15 cellular contexts compared by ENCODE assay signal in the genomic region with DNA sequence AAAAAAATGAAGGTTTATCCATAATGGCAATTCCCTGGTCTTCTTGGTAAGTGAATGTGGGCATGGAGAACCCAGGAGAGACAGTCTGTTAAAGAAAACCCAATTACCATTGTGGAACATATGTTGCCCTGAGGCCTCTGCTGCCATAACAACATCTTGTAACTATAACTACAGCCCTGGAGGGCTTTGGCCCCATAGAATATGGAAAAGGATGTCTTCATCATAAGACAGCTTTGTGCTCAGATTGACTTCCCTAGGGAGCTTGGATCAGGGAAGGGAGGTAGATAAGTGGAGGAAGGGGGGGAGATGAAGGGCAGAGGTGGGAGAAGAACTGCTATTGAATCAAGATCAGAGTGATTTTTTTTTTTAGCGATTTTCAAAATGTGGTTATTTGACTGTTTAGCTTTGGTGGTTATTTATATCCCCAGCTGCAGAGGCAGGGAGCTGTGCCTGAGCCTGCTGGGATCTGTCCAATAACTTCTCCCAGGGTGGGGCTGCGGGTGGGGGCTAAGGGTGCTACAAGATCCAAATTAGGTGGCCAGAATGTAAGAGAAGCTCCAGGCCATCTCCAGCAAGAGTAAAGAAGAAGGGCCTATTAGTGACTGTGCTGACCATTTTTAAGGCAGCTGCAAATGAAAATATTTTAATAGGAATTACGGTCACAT. TPM values are rescaled to one million over a fixed set of nuclear protein-coding genes. Genes with fewer than 3 reads are reported as not detected.
DNase-seq lines count a peak whose midpoint lies in the region; TF ChIP-seq lines count a peak whose summit lies in the region.
"Had no signal": no experiment of that assay in that cellular context is flagged by ENCODE, and none has a peak within 500 bp of the region (broad histone marks: within the 10 kb centered on the region; RNA-seq: fewer than 3 reads in every experiment).

No MANE protein-coding gene starts in this region.

- peak overlapping the region; percentile 71 for H3K27ac ChIP-seq in left ventricle myocardium inferior (replicated peaks)
- H3K27ac ChIP-seq in skeletal muscle tissue (ENCODE audit: low read depth, low read length): peak overlapping the region; percentile 37
- H3K27ac ChIP-seq: brain microvascular endothelial cell, parathyroid adenoma had no signal

- H3K4me3 ChIP-seq in left ventricle myocardium inferior (no peak overlapping the region), skeletal muscle tissue (ENCODE audit: low read length in 3 of 3) (peak overlapping the region in 1 of 3 donors; percentile 57)

- no peak for TF ChIP-seq CTCF in left ventricle myocardium inferior (IDR thresholded peaks at IDR 0.05; ENCODE audit: borderline replicate concordance)

- peak overlapping the region; percentile 14 to 58 (median 47) for H3K9ac ChIP-seq in skeletal muscle tissue (ENCODE audit: low read depth in 1 of 3, low read length in 3 of 3)
- H3K9ac ChIP-seq: parathyroid adenoma had no signal

- H3K9me3 ChIP-seq in left ventricle myocardium inferior (replicated peaks) (no peaks in the 10 kb centered on the region), skeletal muscle tissue (ENCODE audit: control insufficient read depth in 3 of 3, low read length in 3 of 3) (no peaks in the 10 kb centered on the region)

- peaks cover 50% of the 10 kb centered on the region for H3K4me1 ChIP-seq in left ventricle myocardium inferior
- H3K4me1 ChIP-seq in skeletal muscle tissue (ENCODE audit: control insufficient read depth in 3 of 3, insufficient read depth in 3 of 3, low read length in 3 of 3): peaks cover 13 to 39% (median 27%) of the 10 kb centered on the region in 3 donors

- intact Hi-C loops in left ventricle myocardium inferior (cut with micrococcal nuclease): loop anchor here (5.0 to 10.0 kb wide), 2 partner anchors 76 to 218 kb away; a partner anchor contains a TSS

- H3K36me3 ChIP-seq in left ventricle myocardium inferior (no peaks in the 10 kb centered on the region), skeletal muscle tissue (ENCODE audit: control insufficient read depth in 3 of 3, insufficient read depth in 3 of 3, low read length in 3 of 3) (no peaks in the 10 kb centered on the region)
- H3K36me3 ChIP-seq: brain microvascular endothelial cell had no signal

- peak; percentile 40 for DNase-seq in LHCN-M2 (ENCODE audit: low read depth)
- peak; percentile 39 for DNase-seq in RPMI7951 (ENCODE audit: low read depth)
- peak; percentile 42 for DNase-seq in left ventricle myocardium inferior
- DNase-seq in stimulated activated CD4-positive, alpha-beta T cell treated with anti-CD3 and anti-CD28 coated beads, Interleukin-2, amount 100 ng/mL, for 24 hours: no peak
- DNase-seq in SIG-M5 (lab: John Stamatoyannopoulos, UW): no peak
- DNase-seq in T-helper 2 cell: no peak
- DNase-seq in medulla oblongata (ENCODE audit: extremely low spot score): no peak
- DNase-seq: activated CD8-positive, alpha-beta T cell treated with anti-CD3 and anti-CD28 coated beads, Interleukin-2, amount 10 ng/mL, durations not matched to agents 7 days and 5 days; brain microvascular endothelial cell; GF-D8; mammary epithelial cell; NCI-H748 treated with DMSO at 0.1 percent for 48 hours; SHP77 had no signal

- H3K27me3 ChIP-seq in left ventricle myocardium inferior (ENCODE audit: low read depth) (no peaks in the 10 kb centered on the region), skeletal muscle tissue (ENCODE audit: control insufficient read depth in 3 of 3, insufficient read depth in 3 of 3, low read length in 3 of 3) (no peaks in the 10 kb centered on the region)
- H3K27me3 ChIP-seq: brain microvascular endothelial cell had no signal

RNA-seq across cellular contexts. Expression of a gene that starts 5.3 kb away (rescaled TPM):
- total RNA-seq in LHCN-M2 (2014; rRNA removed): 36.3 and 38.2 TPM in 2 replicates
- polyA plus RNA-seq in LHCN-M2 (2012): 22.3 TPM
- total RNA-seq in RPMI7951 (2014; rRNA removed; shearing (Covaris generic)): 32.6 and 38.1 TPM in 2 replicates
- total RNA-seq in left ventricle myocardium inferior: 52.6 TPM
- 23.5 TPM for total RNA-seq in skeletal muscle tissue

RNA-seq across cellular contexts. Expression of a gene that starts 19.3 kb away (rescaled TPM):
- total RNA-seq in LHCN-M2 (2014; rRNA removed) (14.8 and 15.5 TPM in 2 replicates), left ventricle myocardium inferior (12.8 TPM), skeletal muscle tissue (5.2 TPM)
- polyA plus RNA-seq in LHCN-M2 (2012): 5.5 TPM
- 3.5 and 5.3 TPM in 2 replicates for total RNA-seq in RPMI7951 (2014; rRNA removed; shearing (Covaris generic))

Comparison
In these comparisons a context has a peak if more than half of its experiments do, and no peak if none do; other contexts are left out.
1. DNase-seq: peak in LHCN-M2 (single experiment), RPMI7951 (single experiment) and left ventricle myocardium inferior (single experiment); none in stimulated activated CD4-positive, alpha-beta T cell treated with anti-CD3 and anti-CD28 coated beads, Interleukin-2, amount 100 ng/mL, for 24 hours (0 of 2), SIG-M5 (single experiment), T-helper 2 cell (0 of 5) and medulla oblongata (single experiment).